15 cellular contexts compared by ENCODE assay signal in the genomic region with DNA sequence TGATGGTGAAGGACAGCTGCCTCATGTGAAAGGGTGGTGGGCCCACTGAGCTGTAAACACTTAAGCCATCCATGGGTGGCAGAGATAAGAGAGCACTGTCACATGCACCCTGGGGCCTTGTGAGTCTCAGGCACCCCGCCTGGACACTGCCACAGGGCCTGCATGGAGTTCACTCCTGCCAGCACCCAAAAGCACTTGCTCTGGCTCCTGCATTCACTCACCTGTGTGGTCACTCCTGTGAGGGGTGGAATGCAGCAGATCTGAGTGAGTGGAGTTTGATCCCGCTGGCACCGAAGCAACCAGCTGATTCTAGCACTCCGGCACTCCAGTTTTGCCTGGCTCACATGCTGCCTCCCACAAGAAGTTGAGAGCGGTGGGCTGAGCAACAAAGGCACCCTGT.
"Had no signal": no experiment of that assay in that cellular context is flagged by ENCODE, and none has a peak within 500 bp of the region (broad histone marks: within the 10 kb centered on the region; RNA-seq: fewer than 3 reads in every experiment).

No MANE protein-coding gene starts in this region.

- H3K4me1 Mint-ChIP-seq: activated B cell treated with CpG ODN at 0.5 μM for 24 hours; activated CD4-positive, alpha-beta T cell treated with anti-CD3 and anti-CD28 coated beads, Interleukin-2, amount 10 ng/mL, durations not matched to agents 24 days and 14 days; nephron progenitor cell had no signal

- H3K27ac ChIP-seq: adrenal gland, coronary artery, gastrocnemius medialis, uterus had no signal

- H3K4me3 Mint-ChIP-seq: activated B cell treated with CpG ODN at 0.5 μM for 24 hours; activated CD4-positive, alpha-beta T cell treated with anti-CD3 and anti-CD28 coated beads, Interleukin-2, amount 10 ng/mL, durations not matched to agents 24 days and 14 days; activated naive CD4-positive, alpha-beta T cell treated with anti-CD3 and anti-CD28 coated beads for 36 hours; activated T-helper 1 cell treated with anti-CD3 and anti-CD28 coated beads, Interleukin-12 subunit alpha, Interleukin-12 subunit beta, Interleukin-2, Interleukin-4 antibody, amounts not matched to agents 30 ng/mL and 10 ng/mL and 1 ng/mL, durations not matched to agents 14 hours and 24 hours and 36 hours; nephron progenitor cell had no signal

- DNase-seq: activated B cell treated with CpG ODN at 0.5 μM for 24 hours; activated CD4-positive, alpha-beta T cell treated with anti-CD3 and anti-CD28 coated beads, Interleukin-2, amount 10 ng/mL, durations not matched to agents 24 days and 14 days; activated naive CD4-positive, alpha-beta T cell treated with anti-CD3 and anti-CD28 coated beads for 36 hours; adrenal gland; central memory CD4-positive, alpha-beta T cell; effector CD8-positive, alpha-beta T cell; gastrocnemius medialis; kidney; left ventricle myocardium superior; mesendoderm; nephron progenitor cell; stimulated activated CD4-positive, alpha-beta T cell treated with anti-CD3 and anti-CD28 coated beads, Interleukin-4, amount 100 ng/mL, for 4 hours had no signal

- H3K36me3 ChIP-seq: adrenal gland, gastrocnemius medialis, uterus had no signal

- H3K27me3 ChIP-seq: adrenal gland, gastrocnemius medialis, uterus had no signal

- H3K9me3 ChIP-seq: adrenal gland, gastrocnemius medialis, uterus had no signal

- H3K9me3 Mint-ChIP-seq: activated B cell treated with CpG ODN at 0.5 μM for 24 hours; activated naive CD4-positive, alpha-beta T cell treated with anti-CD3 and anti-CD28 coated beads for 36 hours; nephron progenitor cell had no signal

- H3K4me3 ChIP-seq: adrenal gland, coronary artery, gastrocnemius medialis, uterus had no signal

- H3K4me1 ChIP-seq: adrenal gland, gastrocnemius medialis, uterus had no signal

- H3K27me3 Mint-ChIP-seq: activated B cell treated with CpG ODN at 0.5 μM for 24 hours; activated CD4-positive, alpha-beta T cell treated with anti-CD3 and anti-CD28 coated beads, Interleukin-2, amount 10 ng/mL, durations not matched to agents 24 days and 14 days had no signal

- H3K27ac Mint-ChIP-seq: activated B cell treated with CpG ODN at 0.5 μM for 24 hours; activated CD4-positive, alpha-beta T cell treated with anti-CD3 and anti-CD28 coated beads, Interleukin-2, amount 10 ng/mL, durations not matched to agents 24 days and 14 days; activated naive CD4-positive, alpha-beta T cell treated with anti-CD3 and anti-CD28 coated beads for 36 hours; activated T-helper 1 cell treated with anti-CD3 and anti-CD28 coated beads, Interleukin-12 subunit alpha, Interleukin-12 subunit beta, Interleukin-2, Interleukin-4 antibody, amounts not matched to agents 30 ng/mL and 10 ng/mL and 1 ng/mL, durations not matched to agents 14 hours and 24 hours and 36 hours; nephron progenitor cell had no signal
